In the genomic region with DNA sequence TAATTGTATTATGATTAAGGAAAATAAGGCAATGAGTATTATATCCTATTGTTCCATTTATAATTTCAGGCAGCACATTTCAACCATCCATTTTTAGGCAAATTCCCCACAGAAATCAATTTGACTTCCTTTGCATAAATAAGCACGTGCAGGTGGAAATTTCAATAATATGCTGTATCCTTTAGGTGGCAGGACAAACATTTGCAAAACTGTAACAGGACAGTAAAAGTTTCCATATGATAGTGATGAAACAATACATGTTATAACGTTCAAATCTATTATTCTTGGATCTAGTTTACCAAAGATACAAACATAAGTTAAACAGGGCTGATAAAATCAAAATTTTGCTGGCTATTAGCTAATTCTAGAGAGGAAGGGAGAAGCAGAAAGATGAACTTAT, we compare ENCODE assay signal across 14 cellular contexts.
"Had no signal": no experiment of that assay in that cellular context is flagged by ENCODE, and none has a peak within 500 bp of the region (broad histone marks: within the 10 kb centered on the region; RNA-seq: fewer than 3 reads in every experiment).

No MANE protein-coding gene starts in this region.

- H3K4me1 Mint-ChIP-seq: activated CD4-positive, alpha-beta memory T cell treated with anti-CD3 and anti-CD28 coated beads, Interleukin-2, amount 10 ng/mL, durations not matched to agents 7 days and 5 days; stimulated activated naive CD8-positive, alpha-beta T cell treated with anti-CD3 and anti-CD28 coated beads, Interleukin-15, amount 100 ng/mL, for 72 hours had no signal

- ATAC-seq: activated CD4-positive, alpha-beta T cell treated with anti-CD3 and anti-CD28 coated beads for 36 hours; right lobe of liver; stimulated activated naive CD8-positive, alpha-beta T cell treated with anti-CD3 and anti-CD28 coated beads, Interleukin-15, amount 100 ng/mL, for 72 hours had no signal

- H3K4me3 ChIP-seq: prostate gland, right lobe of liver, thoracic aorta had no signal

- DNase-seq: activated CD4-positive, alpha-beta memory T cell treated with anti-CD3 and anti-CD28 coated beads, Interleukin-2, amount 10 ng/mL, durations not matched to agents 7 days and 5 days; activated CD4-positive, alpha-beta T cell treated with anti-CD3 and anti-CD28 coated beads for 36 hours; activated effector memory CD4-positive, alpha-beta T cell treated with Interleukin-2 at 50 U/mL for 16 hours; activated naive CD4-positive, alpha-beta T cell treated with anti-CD3 and anti-CD28 coated beads, Interleukin-2, amount 50 U/mL, for 16 hours; activated T-cell treated with anti-CD3 and anti-CD28 coated beads, Interleukin-2, amount 50 U/mL, for 24 hours; foreskin fibroblast; head of caudate nucleus; kidney glomerular epithelial cell; nephron progenitor cell; right lobe of liver; stimulated activated naive CD8-positive, alpha-beta T cell treated with anti-CD3 and anti-CD28 coated beads, Interleukin-15, amount 100 ng/mL, for 72 hours; T-helper 2 cell had no signal

- H3K4me3 Mint-ChIP-seq: activated CD4-positive, alpha-beta memory T cell treated with anti-CD3 and anti-CD28 coated beads, Interleukin-2, amount 10 ng/mL, durations not matched to agents 7 days and 5 days; activated CD4-positive, alpha-beta T cell treated with anti-CD3 and anti-CD28 coated beads for 36 hours; activated T-cell treated with anti-CD3 and anti-CD28 coated beads, Interleukin-2, amount 50 U/mL, for 24 hours; nephron progenitor cell; stimulated activated naive CD8-positive, alpha-beta T cell treated with anti-CD3 and anti-CD28 coated beads, Interleukin-15, amount 100 ng/mL, for 72 hours had no signal

- H3K9me3 Mint-ChIP-seq: activated CD4-positive, alpha-beta memory T cell treated with anti-CD3 and anti-CD28 coated beads, Interleukin-2, amount 10 ng/mL, durations not matched to agents 7 days and 5 days; activated T-cell treated with anti-CD3 and anti-CD28 coated beads, Interleukin-2, amount 50 U/mL, for 24 hours; nephron progenitor cell; stimulated activated naive CD8-positive, alpha-beta T cell treated with anti-CD3 and anti-CD28 coated beads, Interleukin-15, amount 100 ng/mL, for 72 hours had no signal

- H3K27ac ChIP-seq: prostate gland, right lobe of liver had no signal

- H3K27ac Mint-ChIP-seq: activated CD4-positive, alpha-beta memory T cell treated with anti-CD3 and anti-CD28 coated beads, Interleukin-2, amount 10 ng/mL, durations not matched to agents 7 days and 5 days; activated CD4-positive, alpha-beta T cell treated with anti-CD3 and anti-CD28 coated beads for 36 hours; activated T-cell treated with anti-CD3 and anti-CD28 coated beads, Interleukin-2, amount 50 U/mL, for 24 hours; nephron progenitor cell; stimulated activated naive CD8-positive, alpha-beta T cell treated with anti-CD3 and anti-CD28 coated beads, Interleukin-15, amount 100 ng/mL, for 72 hours had no signal
